Comparison of ENCODE assay signal across 17 cellular contexts in genomic region chr3:152469238-152470025, GRCh38.
DNase-seq lines count a peak whose midpoint lies in the region; ATAC-seq and TF ChIP-seq lines count a peak whose summit lies in the region.
"Had no signal": no experiment of that assay in that cellular context is flagged by ENCODE, and none has a peak within 500 bp of the region (broad histone marks: within the 10 kb centered on the region; RNA-seq: fewer than 3 reads in every experiment).

No MANE protein-coding gene starts in this region.

- H3K27ac ChIP-seq in ovary (no peak overlapping the region), WERI-Rb-1 (no peak overlapping the region)
- H3K27ac ChIP-seq: BLaER1 treated with 17β-estradiol and CSF1 and Interleukin-3, amounts not matched to agents 10 nM and 100 nM had no signal

- H3K4me3 ChIP-seq in ovary (no peak overlapping the region), WERI-Rb-1 (ENCODE audit: low read depth, low read length) (no peak overlapping the region)
- H3K4me3 ChIP-seq: BLaER1 treated with 17β-estradiol and CSF1 and Interleukin-3, amounts not matched to agents 10 nM and 100 nM had no signal

- 79 to 86% (median 83%) methylated on average over 4 of the region's 4 CpGs for WGBS in ovary, 3 donors

- no peaks in the 10 kb centered on the region for H3K9me3 Mint-ChIP-seq in activated naive CD4-positive, alpha-beta T cell treated with anti-CD3 and anti-CD28 coated beads, Interleukin-2, amount 50 U/mL, for 24 hours
- no peaks in the 10 kb centered on the region for H3K9me3 Mint-ChIP-seq in activated naive CD4-positive, alpha-beta T cell treated with anti-CD3 and anti-CD28 coated beads for 36 hours
- H3K9me3 Mint-ChIP-seq in stimulated activated effector memory CD8-positive, alpha-beta T cell treated with anti-CD3 and anti-CD28 coated beads, Interleukin-12 subunit alpha, Interleukin-12 subunit beta, amount 100 ng/mL, for 72 hours: no peaks in the 10 kb centered on the region

- TF ChIP-seq EP300 in ovary (IDR thresholded peaks at IDR 0.05): no peak

- peaks cover 24% of the 10 kb centered on the region for H3K4me1 Mint-ChIP-seq in activated naive CD4-positive, alpha-beta T cell treated with anti-CD3 and anti-CD28 coated beads, Interleukin-2, amount 50 U/mL, for 24 hours
- H3K4me1 Mint-ChIP-seq in activated naive CD4-positive, alpha-beta T cell treated with anti-CD3 and anti-CD28 coated beads for 36 hours (ENCODE audit: low read depth): peaks cover 12% of the 10 kb centered on the region
- peaks cover 17% of the 10 kb centered on the region for H3K4me1 Mint-ChIP-seq in T-helper 17 cell
- peaks cover 9% of the 10 kb centered on the region for H3K4me1 Mint-ChIP-seq in stimulated activated effector memory CD8-positive, alpha-beta T cell treated with anti-CD3 and anti-CD28 coated beads, Interleukin-12 subunit alpha, Interleukin-12 subunit beta, amount 100 ng/mL, for 72 hours

- CTCF ChIA-PET in activated naive CD4-positive, alpha-beta T cell treated with anti-CD3 and anti-CD28 coated beads for 36 hours (lab: Charles Lee): no interaction called here

- H3K36me3 ChIP-seq in ovary: no peaks in the 10 kb centered on the region
- no peaks in the 10 kb centered on the region for H3K36me3 ChIP-seq in WERI-Rb-1

- H3K4me3 Mint-ChIP-seq in activated naive CD4-positive, alpha-beta T cell treated with anti-CD3 and anti-CD28 coated beads, Interleukin-2, amount 50 U/mL, for 24 hours: no peak overlapping the region
- H3K4me3 Mint-ChIP-seq in activated naive CD4-positive, alpha-beta T cell treated with anti-CD3 and anti-CD28 coated beads for 36 hours: no peak overlapping the region
- no peak overlapping the region for H3K4me3 Mint-ChIP-seq in T-helper 17 cell
- H3K4me3 Mint-ChIP-seq in stimulated activated effector memory CD8-positive, alpha-beta T cell treated with anti-CD3 and anti-CD28 coated beads, Interleukin-12 subunit alpha, Interleukin-12 subunit beta, amount 100 ng/mL, for 72 hours: no peak overlapping the region

- intact Hi-C loops in activated naive CD4-positive, alpha-beta T cell treated with anti-CD3 and anti-CD28 coated beads for 36 hours (cut with micrococcal nuclease): loop anchor here (5.0 kb wide), 1 partner anchor 552 kb away; no protein-coding TSS in a partner anchor
- intact Hi-C loops in ovary (cut with DNase I): loop anchor here in 1 of 4 donors (10.0 kb wide), 1 partner anchor 105 kb away; no protein-coding TSS in a partner anchor

- DNase-seq in activated naive CD4-positive, alpha-beta T cell treated with anti-CD3 and anti-CD28 coated beads for 36 hours: no peak
- DNase-seq in T-helper 17 cell: no peak
- no peak for DNase-seq in stimulated activated effector memory CD8-positive, alpha-beta T cell treated with anti-CD3 and anti-CD28 coated beads, Interleukin-12 subunit alpha, Interleukin-12 subunit beta, amount 100 ng/mL, for 72 hours (ENCODE audit: low spot score in 2 of 2)
- DNase-seq in ovary: no peak
- no peak for DNase-seq in WERI-Rb-1
- DNase-seq: 8988T, GF-D8, Karpas-422, MM.1S, NCI-H1092 treated with DMSO at 0.1 percent for 48 hours, NCI-H2081 treated with DMSO at 0.1 percent for 48 hours, NCI-H2227 treated with DMSO at 0.1 percent for 48 hours, NCI-H524 had no signal

- no peak for TF ChIP-seq POLR2A in ovary (IDR thresholded peaks at IDR 0.05)

- no peaks in the 10 kb centered on the region for H3K9me3 ChIP-seq in T-helper 17 cell (ENCODE audit: control insufficient read depth, low read length, poor library complexity, severe bottlenecking)
- H3K9me3 ChIP-seq in ovary: no peaks in the 10 kb centered on the region
- no peaks in the 10 kb centered on the region for H3K9me3 ChIP-seq in WERI-Rb-1 (ENCODE audit: severe bottlenecking)
- H3K9me3 ChIP-seq: BLaER1 treated with 17β-estradiol and CSF1 and Interleukin-3, amounts not matched to agents 10 nM and 100 nM had no signal

- peaks cover 7% of the 10 kb centered on the region for H3K36me3 Mint-ChIP-seq in activated naive CD4-positive, alpha-beta T cell treated with anti-CD3 and anti-CD28 coated beads, Interleukin-2, amount 50 U/mL, for 24 hours
- H3K36me3 Mint-ChIP-seq in activated naive CD4-positive, alpha-beta T cell treated with anti-CD3 and anti-CD28 coated beads for 36 hours (ENCODE audit: low read depth): peaks cover 9% of the 10 kb centered on the region
- no peaks in the 10 kb centered on the region for H3K36me3 Mint-ChIP-seq in T-helper 17 cell (ENCODE audit: low read depth)
- peaks cover 45% of the 10 kb centered on the region for H3K36me3 Mint-ChIP-seq in stimulated activated effector memory CD8-positive, alpha-beta T cell treated with anti-CD3 and anti-CD28 coated beads, Interleukin-12 subunit alpha, Interleukin-12 subunit beta, amount 100 ng/mL, for 72 hours

- no peaks in the 10 kb centered on the region for H3K27me3 Mint-ChIP-seq in activated naive CD4-positive, alpha-beta T cell treated with anti-CD3 and anti-CD28 coated beads, Interleukin-2, amount 50 U/mL, for 24 hours
- no peaks in the 10 kb centered on the region for H3K27me3 Mint-ChIP-seq in activated naive CD4-positive, alpha-beta T cell treated with anti-CD3 and anti-CD28 coated beads for 36 hours (ENCODE audit: low read depth)
- H3K27me3 Mint-ChIP-seq in T-helper 17 cell: no peaks in the 10 kb centered on the region

- TF ChIP-seq CTCF in ovary (IDR thresholded peaks at IDR 0.05) (no peak), WERI-Rb-1 (IDR thresholded peaks at IDR 0.05; ENCODE audit: low read depth, low read length) (no peak)

- H3K27me3 ChIP-seq in ovary (no peaks in the 10 kb centered on the region), WERI-Rb-1 (ENCODE audit: insufficient read depth, low read depth, severe bottlenecking) (no peaks in the 10 kb centered on the region)
- H3K27me3 ChIP-seq: BLaER1 treated with 17β-estradiol and CSF1 and Interleukin-3, amounts not matched to agents 10 nM and 100 nM had no signal

- ATAC-seq in T-helper 17 cell (no peak), esophagus mucosa (peak; percentile 36), HG02840 (IDR thresholded peaks at IDR 0.05; ENCODE audit: low FRiP score, unreplicated experiment) (no peak)
- no peak for ATAC-seq in stimulated activated effector memory CD8-positive, alpha-beta T cell treated with anti-CD3 and anti-CD28 coated beads, Interleukin-12 subunit alpha, Interleukin-12 subunit beta, amount 100 ng/mL, for 72 hours

- H3K27ac Mint-ChIP-seq in activated naive CD4-positive, alpha-beta T cell treated with anti-CD3 and anti-CD28 coated beads, Interleukin-2, amount 50 U/mL, for 24 hours: peak overlapping the region; percentile 86
- H3K27ac Mint-ChIP-seq in activated naive CD4-positive, alpha-beta T cell treated with anti-CD3 and anti-CD28 coated beads for 36 hours: no peak overlapping the region
- peak overlapping the region; percentile 69 for H3K27ac Mint-ChIP-seq in T-helper 17 cell
- H3K27ac Mint-ChIP-seq in stimulated activated effector memory CD8-positive, alpha-beta T cell treated with anti-CD3 and anti-CD28 coated beads, Interleukin-12 subunit alpha, Interleukin-12 subunit beta, amount 100 ng/mL, for 72 hours: peak overlapping the region; percentile 69

- H3K4me1 ChIP-seq in ovary (ENCODE audit: insufficient read depth): no peaks in the 10 kb centered on the region
